ENCODE assay signal across 30 cellular contexts in the genomic region with DNA sequence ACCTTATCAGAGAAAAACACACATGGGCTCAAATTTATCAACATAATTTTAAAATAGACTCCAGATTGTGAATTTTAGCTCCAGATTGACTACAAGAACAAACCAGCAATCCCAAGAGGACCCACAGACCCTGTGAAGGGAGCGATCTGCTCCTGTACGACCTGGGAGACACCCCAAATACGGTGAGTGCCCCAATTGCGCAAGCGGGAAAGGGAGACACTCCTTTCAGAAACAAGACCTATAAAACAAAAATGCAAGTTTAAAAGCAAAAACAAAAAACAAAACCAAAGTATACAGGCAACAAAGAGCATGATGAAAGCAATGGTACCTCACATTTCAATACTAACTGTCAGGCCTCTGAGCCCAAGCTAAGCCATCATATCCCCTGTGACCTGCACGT. TPM values are rescaled to one million over a fixed set of nuclear protein-coding genes. Genes with fewer than 3 reads are reported as not detected.
"Had no signal": no experiment of that assay in that cellular context is flagged by ENCODE, and none has a peak within 500 bp of the region (broad histone marks: within the 10 kb centered on the region; RNA-seq: fewer than 3 reads in every experiment).

No MANE protein-coding gene starts in this region.

- FAIRE-seq: endometrium, islet of Langerhans, keratinocyte had no signal

- H3K4me1 ChIP-seq: colonic mucosa, esophagus squamous epithelium, gastrocnemius medialis, heart right ventricle, left lung, lower lobe of right lung had no signal

- H3K4me3 ChIP-seq: colonic mucosa, esophagus squamous epithelium, gastrocnemius medialis, heart right ventricle, left lung, lower lobe of right lung had no signal

- H3K36me3 ChIP-seq: colonic mucosa, esophagus squamous epithelium, gastrocnemius medialis, heart right ventricle, left lung, lower lobe of right lung had no signal

- H3K27ac ChIP-seq: colonic mucosa, epithelial cell of prostate, esophagus squamous epithelium, gastrocnemius medialis, heart right ventricle, left lung, lower lobe of right lung had no signal

- ATAC-seq: effector memory CD8-positive, alpha-beta T cell; esophagus mucosa; gastrocnemius medialis; heart right ventricle; left cardiac atrium; left lung; left ventricle myocardium superior; lower lobe of right lung; naive thymus-derived CD4-positive, alpha-beta T cell had no signal

- H3K27me3 ChIP-seq: colonic mucosa, esophagus squamous epithelium, gastrocnemius medialis, heart right ventricle, left lung had no signal

- DNase-seq: colonic mucosa; cortex of kidney; effector CD8-positive, alpha-beta T cell; effector memory CD8-positive, alpha-beta T cell; endodermal cell; erythroblast; esophagus squamous epithelium; foreskin fibroblast; foreskin melanocyte; gastrocnemius medialis; glutamatergic neuron; head of caudate nucleus; heart right ventricle; hippocampal formation; left cardiac atrium; left lung; left ventricle myocardium superior; lower lobe of right lung; mesenchymal stem cell; midbrain; naive thymus-derived CD4-positive, alpha-beta T cell had no signal

- H3K9me3 ChIP-seq: colonic mucosa, esophagus squamous epithelium, gastrocnemius medialis, heart right ventricle, left lung, lower lobe of right lung had no signal

RNA-seq across cellular contexts. Expression of gene DNAI7, which starts 32.1 kb away (rescaled TPM):
- total RNA-seq: colonic mucosa, dermis microvascular lymphatic vessel endothelial cell, esophagus mucosa, esophagus squamous epithelium, gastrocnemius medialis, glomerular endothelial cell, kidney epithelial cell, lung microvascular endothelial cell had no signal
